In the genomic region with DNA sequence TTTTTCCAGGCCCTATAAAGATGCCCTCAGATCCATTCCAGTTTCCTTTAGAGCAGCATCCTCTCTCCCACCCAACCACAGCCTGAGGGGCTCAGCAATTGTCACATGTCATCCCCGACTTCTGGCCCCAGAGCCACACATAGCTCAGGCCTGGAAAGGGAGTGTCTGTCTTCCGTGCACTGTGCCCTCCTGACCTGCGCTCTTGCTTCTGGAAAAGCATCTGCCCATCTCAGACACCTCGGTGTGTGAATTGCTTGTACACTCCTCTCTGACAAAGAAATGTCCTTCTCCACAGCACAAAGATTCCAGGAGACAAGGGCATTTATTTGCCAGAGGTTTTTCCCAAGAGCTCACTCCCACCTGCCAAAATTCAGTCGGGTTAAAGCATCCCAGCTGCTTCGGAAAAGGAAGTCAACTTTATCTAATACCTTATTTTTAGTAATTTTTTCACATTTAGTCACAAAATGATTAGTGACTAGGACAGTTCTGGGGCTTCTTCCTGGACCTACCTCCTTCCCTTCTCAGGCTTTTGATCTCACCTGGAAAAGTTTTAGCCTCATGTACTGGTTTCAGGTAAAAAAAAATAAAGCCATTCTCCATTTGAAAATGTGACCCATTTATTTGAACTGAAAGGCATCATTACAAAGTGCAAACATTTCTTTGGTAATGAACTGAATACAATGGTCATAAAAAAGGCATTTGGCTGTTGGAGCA, we compare ENCODE assay signal across 19 cellular contexts.
A peak's percentile ranks its signal among the peaks of the same experiment; 100 is the strongest.
DNase-seq lines count a peak whose midpoint lies in the region; ATAC-seq and TF ChIP-seq lines count a peak whose summit lies in the region.
"Had no signal": no experiment of that assay in that cellular context is flagged by ENCODE, and none has a peak within 500 bp of the region (broad histone marks: within the 10 kb centered on the region; RNA-seq: fewer than 3 reads in every experiment).

No MANE protein-coding gene starts in this region.

- TF ChIP-seq CTCF in left ventricle myocardium inferior (IDR thresholded peaks at IDR 0.05; ENCODE audit: borderline replicate concordance): no peak
- TF ChIP-seq CTCF in Panc1 (IDR thresholded peaks at IDR 0.05): no peak

- BruUV-seq in Panc1 (replicated peaks; lab: Mats Ljungman, UMichigan): no TSS peak

- H3K27ac ChIP-seq in left ventricle myocardium inferior (replicated peaks) (no peak overlapping the region), Panc1 (ENCODE audit: low read length) (peak overlapping the region; percentile 99)
- H3K27ac ChIP-seq: gastroesophageal sphincter, stomach had no signal

- H3K4me3 ChIP-seq in left ventricle myocardium inferior (no peak overlapping the region), Panc1 (ENCODE audit: low read depth in 2 of 2, low read length in 2 of 2) (no peak overlapping the region)
- H3K4me3 ChIP-seq: gastroesophageal sphincter, lung, stomach had no signal

- H3K36me3 ChIP-seq in left ventricle myocardium inferior: peaks cover 59% of the 10 kb centered on the region
- no peaks in the 10 kb centered on the region for H3K36me3 ChIP-seq in Panc1 (ENCODE audit: control insufficient read depth, insufficient read depth, low read length)

- DNase-seq in left cardiac atrium (no peak), left ventricle myocardium inferior (no peak), Panc1 (ENCODE audit: low read depth, low spot score) (no peak), left kidney (ENCODE audit: low read depth, low spot score) (peak; percentile 42), NCI-H2081 treated with DMSO at 0.1 percent for 48 hours (lab: John Stamatoyannopoulos, UW) (no peak)
- DNase-seq: activated naive CD4-positive, alpha-beta T cell treated with anti-CD3 and anti-CD28 coated beads, Interleukin-2, amount 50 U/mL, for 16 hours; activated T-cell treated with anti-CD3 and anti-CD28 coated beads, Interleukin-2, amount 50 U/mL, for 1 hour; dermis blood vessel endothelial cell; erythroblast; natural killer cell; NCI-H187 treated with DMSO at 0.1 percent for 48 hours; NCI-H524; retina; stomach had no signal

- intact Hi-C loops in left cardiac atrium (cut with DNase I) (no loop called here), left ventricle myocardium inferior (cut with micrococcal nuclease) (no loop called here), Panc1 (cut with micrococcal nuclease; ENCODE audit: unreplicated experiment) (loop anchor here (10.0 kb wide), 1 partner anchor 133 kb away; no protein-coding TSS in a partner anchor)

- CTCF ChIA-PET in Panc1 (lab: Charles Lee): interaction anchor here (0.6 to 1.2 kb wide), 2 partner anchors 71 to 119 kb away, joined by 3 read pairs; no protein-coding TSS in a partner anchor

- H3K4me1 ChIP-seq in left ventricle myocardium inferior (peaks cover 9% of the 10 kb centered on the region), Panc1 (ENCODE audit: control insufficient read depth, insufficient read depth, low read length) (peaks cover 50% of the 10 kb centered on the region)
- H3K4me1 ChIP-seq: stomach had no signal

- POLR2A ChIA-PET in Panc1 (lab: Charles Lee): no interaction called here

- ATAC-seq in left cardiac atrium: peak; percentile 18 to 58
- peak; percentile 80 for ATAC-seq in Panc1
- ATAC-seq in HG02870 (IDR thresholded peaks at IDR 0.05; ENCODE audit: unreplicated experiment): no peak
- no peak for ATAC-seq in GM21825 (IDR thresholded peaks at IDR 0.05; ENCODE audit: unreplicated experiment)
- no peak for ATAC-seq in HG03045 (IDR thresholded peaks at IDR 0.05; ENCODE audit: unreplicated experiment)
- ATAC-seq: gastroesophageal sphincter, natural killer cell had no signal

- in situ Hi-C loops in Panc1 (cut with HindIII; ENCODE audit: low pct_unique_long_range_greater_than_20kb, low sequenced_read_pairs): no loop called here

- peaks cover 14% of the 10 kb centered on the region for H3K9me3 ChIP-seq in left ventricle myocardium inferior (replicated peaks)
- H3K9me3 ChIP-seq in Panc1 (ENCODE audit: control insufficient read depth, insufficient read depth, low read depth, low read length): peaks cover 13% of the 10 kb centered on the region; the same call in 1 of the 2 replicates

- H3K27me3 ChIP-seq in left ventricle myocardium inferior (ENCODE audit: low read depth) (peaks cover 14% of the 10 kb centered on the region), Panc1 (ENCODE audit: control insufficient read depth, insufficient read depth, low read length) (no peaks in the 10 kb centered on the region)
- H3K27me3 ChIP-seq: gastroesophageal sphincter, stomach had no signal

Comparison
In these comparisons a context has a peak if more than half of its experiments do, and no peak if none do; other contexts are left out.
1. ATAC-seq: peak in left cardiac atrium (2 of 2) and Panc1 (single experiment); none in HG02870 (single experiment), GM21825 (single experiment) and HG03045 (single experiment).